1 cellular context compared by ENCODE assay signal in the genomic region with DNA sequence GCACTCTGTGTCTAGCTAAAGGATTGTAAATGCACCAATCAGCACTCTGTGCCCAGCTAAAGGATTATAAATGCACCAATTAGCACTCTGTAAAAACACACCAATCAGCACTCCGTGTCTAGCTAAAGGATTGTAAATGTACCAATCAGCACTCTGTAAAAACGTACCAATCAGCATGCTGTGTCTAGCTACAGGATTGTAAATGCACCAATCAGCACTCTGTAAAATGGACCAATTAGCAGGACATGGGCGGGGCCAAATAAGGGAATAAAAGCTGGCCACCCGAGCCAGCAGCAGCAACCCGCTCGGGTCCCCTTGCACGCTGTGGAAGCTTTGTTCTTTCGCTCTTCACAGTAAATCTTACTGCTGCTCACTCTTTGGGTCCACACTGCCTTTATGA.
TF ChIP-seq lines count a peak whose summit lies in the region.

No MANE protein-coding gene starts in this region.

TF ChIP-seq in K562, 482 proteins besides CTCF, POLR2A, EP300 and RAD21 (continued from another document):
- TF ChIP-seq, protein P1, sequence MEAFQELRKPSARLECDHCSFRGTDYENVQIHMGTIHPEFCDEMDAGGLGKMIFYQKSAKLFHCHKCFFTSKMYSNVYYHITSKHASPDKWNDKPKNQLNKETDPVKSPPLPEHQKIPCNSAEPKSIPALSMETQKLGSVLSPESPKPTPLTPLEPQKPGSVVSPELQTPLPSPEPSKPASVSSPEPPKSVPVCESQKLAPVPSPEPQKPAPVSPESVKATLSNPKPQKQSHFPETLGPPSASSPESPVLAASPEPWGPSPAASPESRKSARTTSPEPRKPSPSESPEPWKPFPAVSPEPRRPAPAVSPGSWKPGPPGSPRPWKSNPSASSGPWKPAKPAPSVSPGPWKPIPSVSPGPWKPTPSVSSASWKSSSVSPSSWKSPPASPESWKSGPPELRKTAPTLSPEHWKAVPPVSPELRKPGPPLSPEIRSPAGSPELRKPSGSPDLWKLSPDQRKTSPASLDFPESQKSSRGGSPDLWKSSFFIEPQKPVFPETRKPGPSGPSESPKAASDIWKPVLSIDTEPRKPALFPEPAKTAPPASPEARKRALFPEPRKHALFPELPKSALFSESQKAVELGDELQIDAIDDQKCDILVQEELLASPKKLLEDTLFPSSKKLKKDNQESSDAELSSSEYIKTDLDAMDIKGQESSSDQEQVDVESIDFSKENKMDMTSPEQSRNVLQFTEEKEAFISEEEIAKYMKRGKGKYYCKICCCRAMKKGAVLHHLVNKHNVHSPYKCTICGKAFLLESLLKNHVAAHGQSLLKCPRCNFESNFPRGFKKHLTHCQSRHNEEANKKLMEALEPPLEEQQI (IDR thresholded peaks at IDR 0.05) = peak; percentile 56; the same call in 1 of the 2 replicates
TF ChIP-seq in K562: peak in this region for 8; not testable (repeated sequence) for 474.
